ENCODE assay signal across 1 cellular context in genomic region chr22:23834830-23835772, GRCh38.
TF ChIP-seq lines count a peak whose summit lies in the region.

No MANE protein-coding gene starts in this region.

TF ChIP-seq in SK-N-SH, 30 proteins besides CTCF, POLR2A, EP300 and RAD21 (continued from another document):
- TF ChIP-seq FOXJ3 (CRISPR knock-in tag; IDR thresholded peaks at IDR 0.05) = no peak
- TF ChIP-seq MAX (IDR thresholded peaks at IDR 0.05; ENCODE audit: low read depth) = no peak
- no peak for TF ChIP-seq NFIC (IDR thresholded peaks at IDR 0.05; ENCODE audit: borderline replicate concordance)
- TF ChIP-seq REST (IDR thresholded peaks at IDR 0.05; ENCODE audit: low read depth, low read length) = no peak
- no peak for TF ChIP-seq CHD2 (IDR thresholded peaks at IDR 0.05; ENCODE audit: low read length, partially characterized antibody)
